ENCODE assay signal across 15 cellular contexts in genomic region chr5:149586708-149587318, GRCh38. TPM values are rescaled to one million over a fixed set of nuclear protein-coding genes. Genes with fewer than 3 reads are reported as not detected.
DNase-seq lines count a peak whose midpoint lies in the region; ATAC-seq, FAIRE-seq and TF ChIP-seq lines count a peak whose summit lies in the region.
"Had no signal": no experiment of that assay in that cellular context is flagged by ENCODE, and none has a peak within 500 bp of the region (broad histone marks: within the 10 kb centered on the region; RNA-seq: fewer than 3 reads in every experiment).

No MANE protein-coding gene starts in this region.

- H2AFZ ChIP-seq in PC-9 = no peak overlapping the region

- TF ChIP-seq CTCF in PC-9 (conservative IDR thresholded peaks at IDR 0.05) (no peak), WTC11 (IDR thresholded peaks at IDR 0.05) (no peak)

- no peaks in the 10 kb centered on the region for H3K36me3 Mint-ChIP-seq in WTC11
- H3K36me3 Mint-ChIP-seq: naive B cell had no signal

- FAIRE-seq in islet of Langerhans (lab: Jason Lieb, UNC) = peak; percentile 95
- FAIRE-seq: A549 had no signal

- POLR2A ChIA-PET in PC-9 (lab: Charles Lee; ENCODE audit: unreplicated experiment) = no interaction called here
- POLR2A ChIA-PET in WTC11 (lab: Charles Lee) = no interaction called here

- no peaks in the 10 kb centered on the region for H3K27me3 ChIP-seq in PC-9 (ENCODE audit: insufficient read depth, low read depth)

- peaks cover 24% of the 10 kb centered on the region for H3K4me1 ChIP-seq in PC-9 (replicated peaks; ENCODE audit: insufficient read depth)

- H3K27ac ChIP-seq in PC-9 = peak overlapping the region; percentile 47
- H3K27ac ChIP-seq: A549, thoracic aorta had no signal

- BruUV-seq in PC-9 (replicated peaks; lab: Mats Ljungman, UMichigan) = no TSS peak

- peaks cover 6% of the 10 kb centered on the region; the same call in 1 of the 2 replicates for H3K9me3 ChIP-seq in PC-9 (ENCODE audit: insufficient read depth, low read depth)
- H3K9me3 ChIP-seq: A549, thoracic aorta had no signal

- H3K4me1 Mint-ChIP-seq in WTC11 = peaks cover 8% of the 10 kb centered on the region
- H3K4me1 Mint-ChIP-seq: naive B cell had no signal

- H3K36me3 ChIP-seq in PC-9 (ENCODE audit: low read depth) = no peaks in the 10 kb centered on the region
- H3K36me3 ChIP-seq: thoracic aorta had no signal

- H3K9me3 Mint-ChIP-seq in WTC11 = no peaks in the 10 kb centered on the region
- H3K9me3 Mint-ChIP-seq: naive B cell had no signal

- H3F3A ChIP-seq in PC-9 (ENCODE audit: insufficient read depth, low read depth) = peaks cover 20% of the 10 kb centered on the region

- no peak overlapping the region for H3K27ac Mint-ChIP-seq in WTC11

- H3K79me2 ChIP-seq in PC-9 (ENCODE audit: low read depth) = no peaks in the 10 kb centered on the region

- peaks cover 4% of the 10 kb centered on the region for H3K27me3 Mint-ChIP-seq in WTC11 (ENCODE audit: low read depth)

- no peak overlapping the region for H3K4me3 Mint-ChIP-seq in WTC11
- H3K4me3 Mint-ChIP-seq: naive B cell had no signal

- intact Hi-C loops in PC-9 (cut with micrococcal nuclease; ENCODE audit: unreplicated experiment) = no loop called here

- H3K4me2 ChIP-seq in PC-9 = peak overlapping the region; percentile 37
- H3K4me2 ChIP-seq: A549 had no signal

- no peak overlapping the region for H3K4me3 ChIP-seq in PC-9
- H3K4me3 ChIP-seq: A549, thoracic aorta had no signal

- peak; percentile 49 for ATAC-seq in stimulated activated naive CD8-positive, alpha-beta T cell treated with anti-CD3 and anti-CD28 coated beads, Interleukin-15, Interleukin-2, amounts not matched to agents 100 U/mL and 50 U/mL, for 24 hours
- ATAC-seq in HG02610 (IDR thresholded peaks at IDR 0.05; ENCODE audit: unreplicated experiment) (no peak), WTC11 (no peak)
- ATAC-seq: A549, Right ventricle myocardium inferior had no signal

- H4K20me1 ChIP-seq in PC-9 (ENCODE audit: insufficient read depth) = no peaks in the 10 kb centered on the region

- DNase-seq in SIG-M5 treated with dmso at 0.1 percent for 504 hours (lab: John Stamatoyannopoulos, UW; ENCODE audit: unreplicated experiment) (peak; percentile 35), SIG-M5 (lab: John Stamatoyannopoulos, UW) (no peak), PC-9 (peak in 1 of 2 experiments; percentile 83), NCI-H187 treated with DMSO at 0.1 percent for 48 hours (lab: John Stamatoyannopoulos, UW) (no peak), WTC11 (ENCODE audit: low spot score) (no peak)
- no peak for DNase-seq in stimulated activated naive CD8-positive, alpha-beta T cell treated with anti-CD3 and anti-CD28 coated beads, Interleukin-15, Interleukin-2, amounts not matched to agents 100 U/mL and 50 U/mL, for 24 hours
- DNase-seq: cortex of kidney, IMR-90, naive B cell, NCI-H146 had no signal

- no peaks in the 10 kb centered on the region for H3K9me2 ChIP-seq in PC-9 (ENCODE audit: insufficient read depth)

- CTCF ChIA-PET in PC-9 (lab: Charles Lee) (interaction anchor here (0.6 to 0.7 kb wide), 3 partner anchors 18 to 36 kb away, joined by 3 to 4 read pairs (median 3); no protein-coding TSS in a partner anchor), WTC11 (lab: Charles Lee) (no interaction called here)

TF ChIP-seq in WTC11, 78 proteins besides CTCF, POLR2A, EP300 and RAD21 (continues in another document):
- TF ChIP-seq PRDM15 (CRISPR knock-in tag; IDR thresholded peaks at IDR 0.05) (no peak), GABPB1 (CRISPR knock-in tag; IDR thresholded peaks at IDR 0.05) (no peak), ELF4 (CRISPR knock-in tag; IDR thresholded peaks at IDR 0.05; ENCODE audit: low read depth) (no peak), IRF2 (CRISPR knock-in tag; IDR thresholded peaks at IDR 0.05; ENCODE audit: borderline replicate concordance, low read depth) (no peak), HMGXB4 (CRISPR knock-in tag; IDR thresholded peaks at IDR 0.05) (no peak), ERG (CRISPR knock-in tag; IDR thresholded peaks at IDR 0.05) (no peak), ZNF138 (CRISPR knock-in tag; conservative IDR thresholded peaks at IDR 0.05) (no peak), ZNF425 (CRISPR knock-in tag; conservative IDR thresholded peaks at IDR 0.05) (no peak)

RNA-seq across cellular contexts. Expression of gene ARHGEF37, which starts 5.5 kb away (rescaled TPM):
- total RNA-seq in PC-9 (2021) (5.5 and 8.6 TPM in 2 replicates), WTC11 (2021) (0.66 to 1.1 TPM (median 0.71 TPM) in 3 replicates)

RNA-seq across cellular contexts. Expression of gene CSNK1A1, which starts 35.6 kb away (rescaled TPM):
- total RNA-seq in PC-9 (2021) (300 and 334 TPM in 2 replicates), WTC11 (2021) (265 to 276 TPM (median 269 TPM) in 3 replicates)
